ENCODE assay signal across 8 cellular contexts in the genomic region with DNA sequence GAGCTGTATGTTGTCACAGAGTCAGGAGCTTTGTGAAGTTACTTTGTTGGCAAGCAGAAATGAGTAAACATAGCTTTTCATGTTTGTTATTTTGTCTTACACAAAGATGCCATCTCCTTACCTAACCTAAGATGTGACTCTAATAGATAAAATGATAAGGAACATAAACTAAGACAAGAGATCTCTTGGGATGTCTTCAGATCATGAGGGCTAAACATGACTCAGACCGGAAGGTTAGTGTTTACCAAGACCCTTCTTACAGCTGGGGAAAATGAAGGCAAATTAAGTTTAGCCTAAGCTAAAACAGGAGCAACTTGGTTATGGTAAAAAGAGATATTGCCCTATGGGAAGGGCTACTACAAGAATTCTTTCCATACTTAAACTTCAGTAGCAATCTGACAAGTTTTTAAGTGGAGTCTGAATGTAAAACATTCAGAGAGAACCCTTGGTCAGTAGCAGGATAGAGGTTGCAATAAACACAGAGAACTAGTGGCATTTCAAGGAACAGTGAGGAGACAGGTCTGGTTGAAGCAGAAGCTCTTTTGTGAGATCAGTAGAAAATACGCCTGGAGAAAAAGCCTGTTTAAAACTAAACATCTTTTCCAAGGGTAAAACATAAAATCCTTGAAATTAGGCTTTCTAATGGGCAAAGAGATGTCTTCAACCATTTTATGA. TPM values are rescaled to one million over a fixed set of nuclear protein-coding genes. Genes with fewer than 3 reads are reported as not detected.
DNase-seq lines count a peak whose midpoint lies in the region; ATAC-seq, FAIRE-seq and TF ChIP-seq lines count a peak whose summit lies in the region.

No MANE protein-coding gene starts in this region.

- H3K9me3 ChIP-seq in astrocyte (ENCODE audit: insufficient read depth, low read depth, low read length) = no peaks in the 10 kb centered on the region
- no peaks in the 10 kb centered on the region for H3K9me3 ChIP-seq in small intestine (ENCODE audit: control insufficient read depth, low read depth)

- no peak overlapping the region for H3K4me3 ChIP-seq in astrocyte (ENCODE audit: insufficient read depth, low read depth, low read length)
- H3K4me3 ChIP-seq in small intestine (ENCODE audit: low read depth in 1 of 2, low read length in 2 of 2) = no peak overlapping the region

- ATAC-seq in GM19372 (IDR thresholded peaks at IDR 0.05; ENCODE audit: low read depth, unreplicated experiment) = peak; percentile 36
- ATAC-seq in HG03280 (IDR thresholded peaks at IDR 0.05; ENCODE audit: unreplicated experiment) = peak; percentile 39
- ATAC-seq in left cardiac atrium = no peak

- peak overlapping the region; percentile 79 for H3K9ac ChIP-seq in astrocyte (ENCODE audit: low read length)

- DNase-seq in astrocyte (ENCODE audit: low read depth) (no peak), small intestine (no peak), SIG-M5 treated with dmso at 0.1 percent for 504 hours (lab: John Stamatoyannopoulos, UW; ENCODE audit: unreplicated experiment) (no peak), cerebellum (ENCODE audit: low spot score) (no peak), NCI-H446 (lab: John Stamatoyannopoulos, UW) (no peak), left cardiac atrium (no peak)

- H4K20me1 ChIP-seq in astrocyte (ENCODE audit: insufficient read depth, low read length) = no peaks in the 10 kb centered on the region

- no peaks in the 10 kb centered on the region for H3K79me2 ChIP-seq in astrocyte (ENCODE audit: insufficient read depth, low read length)

- H3K27me3 ChIP-seq in astrocyte (ENCODE audit: insufficient read depth, low read length) = no peaks in the 10 kb centered on the region
- H3K27me3 ChIP-seq in small intestine (ENCODE audit: control insufficient read depth in 2 of 2, insufficient read depth in 2 of 2, low read length in 2 of 2) = no peaks in the 10 kb centered on the region

- H2AFZ ChIP-seq in astrocyte (ENCODE audit: low read depth, low read length) = peak overlapping the region; percentile 7

- no peaks in the 10 kb centered on the region for H3K36me3 Mint-ChIP-seq in astrocyte (ENCODE audit: low read depth, unreplicated experiment)

- peak overlapping the region; percentile 29 for H3K27ac Mint-ChIP-seq in astrocyte (ENCODE audit: unreplicated experiment)

- WGBS in small intestine, 3 donors = 70 to 95% (median 84%) methylated on average over 2 of the region's 2 CpGs

- no peaks in the 10 kb centered on the region for H3K27me3 Mint-ChIP-seq in astrocyte (ENCODE audit: low read depth, unreplicated experiment)

- H3K36me3 ChIP-seq in astrocyte (ENCODE audit: insufficient read depth, low read length) (no peaks in the 10 kb centered on the region), small intestine (ENCODE audit: control insufficient read depth in 2 of 2, insufficient read depth in 2 of 2, low read length in 2 of 2) (no peaks in the 10 kb centered on the region)

- FAIRE-seq in astrocyte (lab: Jason Lieb, UNC) (no peak), small intestine (lab: Jason Lieb, UNC) (no peak)

- intact Hi-C loops in left cardiac atrium (cut with DNase I) = no loop called here

- H3K4me1 ChIP-seq in astrocyte (ENCODE audit: insufficient read depth, low read length) (peaks cover 15% of the 10 kb centered on the region), small intestine (ENCODE audit: control insufficient read depth in 2 of 2, insufficient read depth in 1 of 2, low read depth in 1 of 2, low read length in 1 of 2) (no peaks in the 10 kb centered on the region)

- H3K4me1 Mint-ChIP-seq in astrocyte (ENCODE audit: low read depth, unreplicated experiment) = peaks cover 16% of the 10 kb centered on the region

- no peak for TF ChIP-seq CTCF in astrocyte (IDR thresholded peaks at IDR 0.05; ENCODE audit: insufficient read depth, low read depth, low read length)

- H3K27ac ChIP-seq in astrocyte (ENCODE audit: low read depth, low read length) (peak overlapping the region; percentile 92), small intestine (ENCODE audit: low read depth in 1 of 2, low read length in 1 of 2) (peak overlapping the region; percentile 20 to 62)

- H3K9me3 Mint-ChIP-seq in astrocyte (ENCODE audit: unreplicated experiment) = no peaks in the 10 kb centered on the region

- no peak overlapping the region for H3K4me3 Mint-ChIP-seq in astrocyte (ENCODE audit: unreplicated experiment)

- H3K4me2 ChIP-seq in astrocyte (ENCODE audit: low read length) = peak overlapping the region; percentile 68

RNA-seq across cellular contexts. Expression of gene SGK1, which starts 29.9 kb away (rescaled TPM):
- 117 and 118 TPM in 2 replicates for total RNA-seq in astrocyte
- polyA plus RNA-seq in small intestine = 100 to 1,000 TPM; 127 to 848 (median 239) TPM
- 55.3 TPM for total RNA-seq in cerebellum
- total RNA-seq in left cardiac atrium = 100 to 1,000 TPM in 1 of 2 donors, 10 to 100 TPM in 1; 42.3 to 104 TPM

Comparison
In these comparisons a context has a peak if more than half of its experiments do, and no peak if none do; other contexts are left out.
1. ATAC-seq: peak in GM19372 (single experiment) and HG03280 (single experiment); none in left cardiac atrium (0 of 2).